21 cellular contexts compared by ENCODE assay signal in genomic region chr3:171959532-171960044, GRCh38.
A peak's percentile ranks its signal among the peaks of the same experiment; 100 is the strongest.
DNase-seq lines count a peak whose midpoint lies in the region; ATAC-seq, FAIRE-seq and TF ChIP-seq lines count a peak whose summit lies in the region.
"Had no signal": no experiment of that assay in that cellular context is flagged by ENCODE, and none has a peak within 500 bp of the region (broad histone marks: within the 10 kb centered on the region; RNA-seq: fewer than 3 reads in every experiment).

No MANE protein-coding gene starts in this region.

- H3K4me1 ChIP-seq in body of pancreas (no peaks in the 10 kb centered on the region), right lobe of liver (peaks cover 0 to 12% (median 6%) of the 10 kb centered on the region in 4 donors)
- H3K4me1 ChIP-seq: adrenal gland had no signal

- TF ChIP-seq CTCF in body of pancreas (IDR thresholded peaks at IDR 0.05) (no peak), right lobe of liver (IDR thresholded peaks at IDR 0.05) (no peak)

- peaks cover 12% of the 10 kb centered on the region for H3K4me1 Mint-ChIP-seq in T-helper 2 cell treated with Interferon-gamma antibody and Interleukin-4, amounts not matched to agents 5 μg/mL and 100 μg/mL, for 36 hours (ENCODE audit: low read depth)
- H3K4me1 Mint-ChIP-seq: naive B cell had no signal

- H3K4me3 Mint-ChIP-seq in T-helper 2 cell treated with Interferon-gamma antibody and Interleukin-4, amounts not matched to agents 5 μg/mL and 100 μg/mL, for 36 hours: no peak overlapping the region
- H3K4me3 Mint-ChIP-seq: naive B cell had no signal

- H3K27me3 Mint-ChIP-seq in T-helper 2 cell treated with Interferon-gamma antibody and Interleukin-4, amounts not matched to agents 5 μg/mL and 100 μg/mL, for 36 hours (ENCODE audit: low read depth): no peaks in the 10 kb centered on the region

- WGBS in body of pancreas, 2 donors: 56 to 70% methylated on average over 10 of the region's 10 CpGs
- 45% methylated on average over 10 of the region's 10 CpGs for WGBS in right lobe of liver (ENCODE audit: insufficient coverage, low coverage, low lambda C conversion rate, missing lambda C conversion rate)

- no peaks in the 10 kb centered on the region for H3K9me3 Mint-ChIP-seq in T-helper 2 cell treated with Interferon-gamma antibody and Interleukin-4, amounts not matched to agents 5 μg/mL and 100 μg/mL, for 36 hours

- peak; percentile 30 for DNase-seq in T-helper 2 cell treated with Interferon-gamma antibody and Interleukin-4, amounts not matched to agents 5 μg/mL and 100 μg/mL, for 36 hours (ENCODE audit: low spot score)
- DNase-seq in T-helper 2 cell (no peak), body of pancreas (no peak), right lobe of liver (peak in 1 of 3 donors; percentile 72), HTR-8/SVneo (ENCODE audit: insufficient read length, low spot score) (no peak), T-helper 1 cell (no peak), NCI-H2107 treated with DMSO at 0.1 percent for 48 hours (lab: John Stamatoyannopoulos, UW; ENCODE audit: unreplicated experiment) (no peak)
- peak; percentile 26 for DNase-seq in stimulated activated CD8-positive, alpha-beta memory T cell treated with anti-CD3 and anti-CD28 coated beads, Interleukin-4, amount 100 ng/mL, for 48 hours
- DNase-seq: activated CD4-positive, alpha-beta T cell treated with anti-CD3 and anti-CD28 coated beads, Interleukin-2, amount 50 U/mL, for 48 hours; adrenal gland; cerebellar nuclear complex; GDM1; left ventricle myocardium superior; naive B cell; NCI-H1092 treated with DMSO at 0.1 percent for 48 hours; NCI-H2107; stimulated activated naive CD4-positive, alpha-beta T cell treated with Interleukin-2 at 50 U/mL for 16 hours; SW 1271 had no signal

- no peak overlapping the region for H3K27ac Mint-ChIP-seq in T-helper 2 cell treated with Interferon-gamma antibody and Interleukin-4, amounts not matched to agents 5 μg/mL and 100 μg/mL, for 36 hours
- H3K27ac Mint-ChIP-seq: naive B cell had no signal

- H3K9me3 ChIP-seq in body of pancreas (no peaks in the 10 kb centered on the region), right lobe of liver (no peaks in the 10 kb centered on the region)
- H3K9me3 ChIP-seq: adrenal gland had no signal

- no peak overlapping the region for H3K4me3 ChIP-seq in body of pancreas
- no peak overlapping the region for H3K4me3 ChIP-seq in right lobe of liver
- H3K4me3 ChIP-seq: adrenal gland, GM12878 had no signal

- no peaks in the 10 kb centered on the region for H3K27me3 ChIP-seq in body of pancreas
- H3K27me3 ChIP-seq in right lobe of liver: no peaks in the 10 kb centered on the region
- H3K27me3 ChIP-seq: adrenal gland had no signal

- H3K27ac ChIP-seq in body of pancreas: no peak overlapping the region
- peak overlapping the region; percentile 49 to 80 (median 56) for H3K27ac ChIP-seq in right lobe of liver
- H3K27ac ChIP-seq: adrenal gland, KMS-11 had no signal

- no peaks in the 10 kb centered on the region for H3K36me3 Mint-ChIP-seq in T-helper 2 cell treated with Interferon-gamma antibody and Interleukin-4, amounts not matched to agents 5 μg/mL and 100 μg/mL, for 36 hours (ENCODE audit: low read depth)
- H3K36me3 Mint-ChIP-seq: naive B cell had no signal

- ATAC-seq in body of pancreas (peak; percentile 27), right lobe of liver (peak; percentile 87 to 97 (median 92))
- ATAC-seq: GM12878, left ventricle myocardium superior had no signal

- intact Hi-C loops in body of pancreas (cut with DNase I): no loop called here
- intact Hi-C loops in right lobe of liver (cut with DNase I): loop anchor here in 1 of 2 donors (10.0 kb wide), 1 partner anchor 55 kb away; no protein-coding TSS in a partner anchor

- H3K36me3 ChIP-seq in body of pancreas (replicated peaks in 1 of 2; ENCODE audit: insufficient read depth in 1 of 2, low read depth in 2 of 2): no peaks in the 10 kb centered on the region
- H3K36me3 ChIP-seq in right lobe of liver: no peaks in the 10 kb centered on the region
- H3K36me3 ChIP-seq: adrenal gland had no signal

- no peak for FAIRE-seq in HTR-8/SVneo (lab: Jason Lieb, UNC)
- FAIRE-seq: endometrium, GM12878 had no signal

- no peak for TF ChIP-seq POLR2A in body of pancreas (IDR thresholded peaks at IDR 0.05)
- TF ChIP-seq POLR2A in right lobe of liver (IDR thresholded peaks at IDR 0.05): peak; percentile 34

Comparison
In these comparisons a context has a peak if more than half of its experiments do, and no peak if none do; other contexts are left out.
1. DNase-seq: peak in T-helper 2 cell treated with Interferon-gamma antibody and Interleukin-4, amounts not matched to agents 5 μg/mL and 100 μg/mL, for 36 hours (single experiment) and stimulated activated CD8-positive, alpha-beta memory T cell treated with anti-CD3 and anti-CD28 coated beads, Interleukin-4, amount 100 ng/mL, for 48 hours (single experiment); none in T-helper 2 cell (0 of 5), body of pancreas (0 of 4), HTR-8/SVneo (single experiment), T-helper 1 cell (0 of 5) and NCI-H2107 treated with DMSO at 0.1 percent for 48 hours (single experiment).
2. H3K27ac ChIP-seq: peak in right lobe of liver (3 of 3); none in body of pancreas (0 of 4).